ENCODE assay signal across 8 cellular contexts in the genomic region with DNA sequence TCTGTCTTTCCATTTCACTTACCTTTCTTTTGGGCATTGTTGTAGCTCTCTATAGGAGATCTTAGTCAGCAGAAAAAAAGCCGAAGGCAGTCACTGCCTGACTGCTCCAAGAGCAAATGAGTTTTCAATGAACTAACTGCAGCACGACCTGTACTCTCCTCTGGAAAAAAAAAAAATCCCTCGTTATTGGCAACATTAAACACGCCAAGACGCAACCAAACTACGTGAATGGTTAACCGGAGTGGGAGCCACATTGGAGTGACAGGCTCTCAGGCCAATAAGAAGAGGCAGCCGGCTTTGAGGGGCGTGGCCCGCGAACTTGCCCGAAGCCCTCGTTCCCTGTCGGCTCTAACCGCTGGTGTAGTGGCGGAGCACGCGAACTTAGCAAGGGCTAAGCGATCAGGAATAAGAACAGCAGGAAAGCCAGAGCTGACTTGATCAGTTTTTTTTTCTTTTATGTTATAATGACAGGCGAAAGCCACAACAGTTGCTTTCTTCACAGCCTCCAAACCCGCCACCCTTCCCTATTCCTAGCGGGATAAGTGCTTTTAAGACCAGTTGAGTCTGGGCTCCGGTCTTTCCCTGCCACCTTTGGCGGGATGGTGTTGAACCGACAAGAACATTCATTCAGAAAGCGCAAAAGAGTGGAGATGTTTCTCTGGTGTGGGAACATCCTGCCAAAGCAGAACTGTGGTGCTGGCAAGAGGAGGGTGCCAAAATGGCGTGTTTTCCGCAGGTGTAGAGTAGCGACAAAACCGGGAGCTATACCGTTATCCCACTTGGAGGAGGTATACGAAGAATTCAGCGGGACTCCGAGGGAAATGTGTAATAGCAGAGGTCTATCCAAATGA.
DNase-seq lines count a peak whose midpoint lies in the region; ATAC-seq and TF ChIP-seq lines count a peak whose summit lies in the region.

No MANE protein-coding gene starts in this region.

- ATAC-seq in HG03060 (IDR thresholded peaks at IDR 0.05; ENCODE audit: low read depth, unreplicated experiment), result peak; percentile 92

- H3K27ac ChIP-seq in coronary artery (peak overlapping the region in 1 of 2 donors; percentile 54), layer of hippocampus (ENCODE audit: low read depth, low read length) (peak overlapping the region; percentile 33)

- peak; percentile 13 for TF ChIP-seq POLR2A in GM18526 (IDR thresholded peaks at IDR 0.05; ENCODE audit: extremely low read depth, insufficient read length)

- peak; percentile 12 for DNase-seq in 8988T
- DNase-seq in NCI-H510A treated with DMSO at 0.1 percent for 48 hours (lab: John Stamatoyannopoulos, UW), result peak; percentile 44
- DNase-seq in activated CD4-positive, alpha-beta T cell treated with anti-CD3 and anti-CD28 coated beads for 4 hours, result peak; percentile 77 to 86
- peak; percentile 86 for DNase-seq in coronary artery (ENCODE audit: low spot score)
- DNase-seq in stimulated activated CD4-positive, alpha-beta T cell treated with anti-CD3 and anti-CD28 coated beads, Interleukin-1b, Interleukin-23, amount 100 ng/mL, for 1 hour (ENCODE audit: low read depth in 2 of 2), result peak; percentile 67 to 74

- H3K27me3 ChIP-seq in layer of hippocampus (ENCODE audit: control insufficient read depth, insufficient read depth, low read length), result no peaks in the 10 kb centered on the region

- peak overlapping the region; percentile 68 for H3K4me3 ChIP-seq in coronary artery

- no peak for TF ChIP-seq CTCF in coronary artery (IDR thresholded peaks at IDR 0.05)

Comparison
In these comparisons a context has a peak if more than half of its experiments do, and no peak if none do; other contexts are left out.
1. DNase-seq: peak in every context shown above with its lines; median percentile 86 in coronary artery; 82 in activated CD4-positive, alpha-beta T cell treated with anti-CD3 and anti-CD28 coated beads for 4 hours; 70 in stimulated activated CD4-positive, alpha-beta T cell treated with anti-CD3 and anti-CD28 coated beads, Interleukin-1b, Interleukin-23, amount 100 ng/mL, for 1 hour; 44 in NCI-H510A treated with DMSO at 0.1 percent for 48 hours; 12 in 8988T.